Comparison of ENCODE assay signal across 8 cellular contexts in the genomic region with DNA sequence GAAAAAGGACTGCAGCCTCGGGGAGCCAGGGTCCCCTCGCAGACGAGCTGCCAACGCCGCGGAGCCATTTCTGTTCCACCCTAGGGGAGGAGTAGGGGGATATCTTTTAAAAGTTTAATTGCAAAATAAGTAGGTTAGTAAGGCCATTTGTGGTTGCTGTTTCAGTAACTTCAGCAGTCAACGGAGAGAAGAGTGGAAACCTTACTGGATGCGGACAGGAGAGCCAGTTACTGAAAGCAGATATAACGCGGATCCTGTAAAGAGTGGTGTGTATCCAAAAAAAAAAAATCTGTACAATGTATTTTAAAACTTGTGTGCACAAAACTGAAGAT. TPM values are rescaled to one million over a fixed set of nuclear protein-coding genes. Genes with fewer than 3 reads are reported as not detected.
DNase-seq lines count a peak whose midpoint lies in the region; ATAC-seq, FAIRE-seq and TF ChIP-seq lines count a peak whose summit lies in the region.

No MANE protein-coding gene starts in this region.

- TF ChIP-seq CTCF in keratinocyte (optimal IDR thresholded peaks at IDR 0.05 in 1 of 3, IDR thresholded peaks at IDR 0.05 in 1 of 3, conservative IDR thresholded peaks at IDR 0.05 in 1 of 3; ENCODE audit: extremely low read depth in 1 of 3, insufficient read depth in 2 of 3, low read length in 3 of 3): no peak
- TF ChIP-seq CTCF in thoracic aorta (IDR thresholded peaks at IDR 0.05): peak; percentile 3

- dilution Hi-C loops in keratinocyte (cut with MboI; ENCODE audit: extremely low pct_ligation_motif_present, low sequenced_read_pairs): no loop called here

- peak overlapping the region; percentile 85 for H3K27ac ChIP-seq in keratinocyte (ENCODE audit: control insufficient read depth, insufficient read depth, low read length)
- peak overlapping the region; percentile 69 to 90 for H3K27ac ChIP-seq in thoracic aorta

- H3K27ac Mint-ChIP-seq in activated CD4-positive, alpha-beta T cell treated with anti-CD3 and anti-CD28 coated beads for 36 hours: peak overlapping the region; percentile 99
- peak overlapping the region; percentile 87 for H3K27ac Mint-ChIP-seq in activated T-helper 17 cell treated with anti-CD3 and anti-CD28 coated beads, Interleukin-2, amount 50 U/mL, for 72 hours

- no peaks in the 10 kb centered on the region for H3K9me3 ChIP-seq in keratinocyte (ENCODE audit: control insufficient read depth, low read depth, low read length)
- H3K9me3 ChIP-seq in thoracic aorta: no peaks in the 10 kb centered on the region

- peak overlapping the region; percentile 99 for H3K4me3 Mint-ChIP-seq in activated CD4-positive, alpha-beta T cell treated with anti-CD3 and anti-CD28 coated beads for 36 hours
- peak overlapping the region; percentile 100 for H3K4me3 Mint-ChIP-seq in activated T-helper 17 cell treated with anti-CD3 and anti-CD28 coated beads, Interleukin-2, amount 50 U/mL, for 72 hours

- peak overlapping the region; percentile 98 for H2AFZ ChIP-seq in keratinocyte (ENCODE audit: control insufficient read depth, low read length)

- H3K36me3 ChIP-seq in keratinocyte (ENCODE audit: control insufficient read depth in 2 of 2, extremely low read depth in 1 of 2, insufficient read depth in 2 of 2, low read length in 2 of 2): peaks cover 0 to 19% of the 10 kb centered on the region in 2 experiments
- peaks cover 6% of the 10 kb centered on the region for H3K36me3 ChIP-seq in thoracic aorta

- H3K36me3 Mint-ChIP-seq in activated CD4-positive, alpha-beta T cell treated with anti-CD3 and anti-CD28 coated beads for 36 hours (ENCODE audit: low read depth): peaks cover 58% of the 10 kb centered on the region
- H3K36me3 Mint-ChIP-seq in activated T-helper 17 cell treated with anti-CD3 and anti-CD28 coated beads, Interleukin-2, amount 50 U/mL, for 72 hours (ENCODE audit: low read depth): peaks cover 69% of the 10 kb centered on the region

- no peak for ATAC-seq in activated CD4-positive, alpha-beta T cell treated with anti-CD3 and anti-CD28 coated beads for 36 hours
- ATAC-seq in activated T-helper 17 cell treated with anti-CD3 and anti-CD28 coated beads, Interleukin-2, amount 50 U/mL, for 72 hours (replicated peaks): no peak
- ATAC-seq in thoracic aorta (ENCODE audit: insufficient number of reproducible peaks, low FRiP score, low read depth) (no peak), GM18511 (IDR thresholded peaks at IDR 0.05; ENCODE audit: unreplicated experiment) (no peak), HG03442 (IDR thresholded peaks at IDR 0.05; ENCODE audit: unreplicated experiment) (no peak)

- peak overlapping the region; percentile 91 for H3K9ac ChIP-seq in keratinocyte (ENCODE audit: control insufficient read depth, extremely low read depth, insufficient read depth, low read length)

- DNase-seq in activated CD4-positive, alpha-beta T cell treated with anti-CD3 and anti-CD28 coated beads for 36 hours: no peak
- DNase-seq in activated CD4-positive, alpha-beta T cell treated with anti-CD3 and anti-CD28 coated beads for 4 hours: no peak
- DNase-seq in keratinocyte (ENCODE audit: low read depth, low spot score): no peak
- no peak for DNase-seq in thoracic aorta (ENCODE audit: low spot score)
- DNase-seq in activated CD4-positive, alpha-beta T cell treated with anti-CD3 and anti-CD28 coated beads for 48 hours: no peak

- H3K4me1 Mint-ChIP-seq in activated CD4-positive, alpha-beta T cell treated with anti-CD3 and anti-CD28 coated beads for 36 hours: peaks cover 22% of the 10 kb centered on the region
- H3K4me1 Mint-ChIP-seq in activated T-helper 17 cell treated with anti-CD3 and anti-CD28 coated beads, Interleukin-2, amount 50 U/mL, for 72 hours: peaks cover 17% of the 10 kb centered on the region

- POLR2A ChIA-PET in activated CD4-positive, alpha-beta T cell treated with anti-CD3 and anti-CD28 coated beads for 36 hours (lab: Charles Lee): interaction anchor here (0.5 to 3.7 kb wide), 26 partner anchors 10 to 447 kb away, joined by 3 to 59 read pairs (median 5); no protein-coding TSS in a partner anchor

- no peak for FAIRE-seq in keratinocyte (lab: Jason Lieb, UNC)

- H3K4me2 ChIP-seq in keratinocyte (ENCODE audit: control insufficient read depth, extremely low read depth, insufficient read depth, low read depth, low read length): peak overlapping the region; percentile 93

- CTCF ChIA-PET in activated CD4-positive, alpha-beta T cell treated with anti-CD3 and anti-CD28 coated beads for 36 hours (lab: Charles Lee): interaction anchor here (1.0 to 2.0 kb wide), 4 partner anchors 10 to 765 kb away, joined by 3 to 9 read pairs (median 4); no protein-coding TSS in a partner anchor

- no peaks in the 10 kb centered on the region for H3K9me3 Mint-ChIP-seq in activated CD4-positive, alpha-beta T cell treated with anti-CD3 and anti-CD28 coated beads for 36 hours (ENCODE audit: low read depth)
- H3K9me3 Mint-ChIP-seq in activated T-helper 17 cell treated with anti-CD3 and anti-CD28 coated beads, Interleukin-2, amount 50 U/mL, for 72 hours: no peaks in the 10 kb centered on the region

- H4K20me1 ChIP-seq in keratinocyte (ENCODE audit: control insufficient read depth, extremely low read depth, insufficient read depth, low read length): peaks cover 5% of the 10 kb centered on the region

- no peaks in the 10 kb centered on the region for H3K27me3 Mint-ChIP-seq in activated CD4-positive, alpha-beta T cell treated with anti-CD3 and anti-CD28 coated beads for 36 hours
- H3K27me3 Mint-ChIP-seq in activated T-helper 17 cell treated with anti-CD3 and anti-CD28 coated beads, Interleukin-2, amount 50 U/mL, for 72 hours: no peaks in the 10 kb centered on the region

- H3K4me1 ChIP-seq in keratinocyte (ENCODE audit: control insufficient read depth, extremely low read depth, insufficient read depth, low read length): peaks cover 26% of the 10 kb centered on the region
- peaks cover 5 to 8% of the 10 kb centered on the region in 2 donors for H3K4me1 ChIP-seq in thoracic aorta (ENCODE audit: control insufficient read depth in 1 of 2, low read depth in 2 of 2)

- H3K27me3 ChIP-seq in keratinocyte (ENCODE audit: control insufficient read depth, extremely low read depth, insufficient read depth, low read length) (no peaks in the 10 kb centered on the region), thoracic aorta (replicated peaks; ENCODE audit: insufficient read depth) (no peaks in the 10 kb centered on the region)

- intact Hi-C loops in activated CD4-positive, alpha-beta T cell treated with anti-CD3 and anti-CD28 coated beads for 36 hours (cut with DNase I, micrococcal nuclease): loop anchor here (1.0 to 5.0 kb wide), 9 partner anchors 41 to 782 kb away; partner anchors contain the start of gene EEA1 (in 1 of the 2)

- H3K4me3 ChIP-seq in keratinocyte (ENCODE audit: control insufficient read depth in 2 of 3, extremely low read depth in 1 of 3, insufficient read depth in 2 of 3, low read depth in 1 of 3, low read length in 3 of 3) (peak overlapping the region; percentile 48 to 83 (median 76)), thoracic aorta (peak overlapping the region; percentile 97)

- H3K79me2 ChIP-seq in keratinocyte (ENCODE audit: control insufficient read depth, insufficient read depth, low read length): peaks cover 39% of the 10 kb centered on the region

- no peaks in the 10 kb centered on the region for H3K9me1 ChIP-seq in keratinocyte (ENCODE audit: control insufficient read depth, extremely low read depth, insufficient read depth, low read length)

RNA-seq across cellular contexts. Expression of gene BTG1, which starts 0.8 kb away (rescaled TPM):
- 100 to 1,000 TPM in 1 of 2 experiments, 10 to 100 TPM in 1; 76.6 to 131 TPM for total RNA-seq in activated CD4-positive, alpha-beta T cell treated with anti-CD3 and anti-CD28 coated beads for 36 hours
- total RNA-seq in activated T-helper 17 cell treated with anti-CD3 and anti-CD28 coated beads, Interleukin-2, amount 50 U/mL, for 72 hours: 100 to 1,000 TPM; 131 to 648 TPM
- polyA plus RNA-seq in keratinocyte: 36.8 to 58.5 TPM (median 40.7 TPM) in 3 replicates
- polyA plus RNA-seq in keratinocyte (2011; ENCODE audit: low read depth): 233 TPM
- polyA plus RNA-seq in keratinocyte (2011; cell fraction: cytosol; rRNA removed): 56.8 and 71.8 TPM in 2 replicates
- 66.3 and 69.7 TPM in 2 replicates for polyA plus RNA-seq in keratinocyte (2011; cell fraction: nucleus; rRNA removed)
- polyA plus RNA-seq in keratinocyte (2012; ENCODE audit: low replicate concordance): 33.3 and 129 TPM in 2 replicates
- polyA minus RNA-seq in keratinocyte: 48.3 to 107 TPM (median 85.3 TPM) in 3 replicates
- polyA minus RNA-seq in keratinocyte (2011; cell fraction: cytosol; rRNA and poly(A)+ RNA removed): 17.8 TPM
- polyA minus RNA-seq in keratinocyte (2011; cell fraction: nucleus; rRNA and poly(A)+ RNA removed): 40.1 and 70.0 TPM in 2 replicates
- total RNA-seq in thoracic aorta: 10 to 100 TPM; 31.7 to 53.3 TPM
